ENCODE assay signal across 15 cellular contexts in genomic region chr10:110348351-110348750, GRCh38. TPM values are rescaled to one million over a fixed set of nuclear protein-coding genes. Genes with fewer than 3 reads are reported as not detected.
A peak's percentile ranks its signal among the peaks of the same experiment; 100 is the strongest.
DNase-seq lines count a peak whose midpoint lies in the region; ATAC-seq, FAIRE-seq and TF ChIP-seq lines count a peak whose summit lies in the region.
"Had no signal": no experiment of that assay in that cellular context is flagged by ENCODE, and none has a peak within 500 bp of the region (broad histone marks: within the 10 kb centered on the region; RNA-seq: fewer than 3 reads in every experiment).

No MANE protein-coding gene starts in this region.

- TF ChIP-seq RAD21 in GM12878 (IDR thresholded peaks at IDR 0.05; ENCODE audit: insufficient read depth, low read depth, low read length): no peak

- no peaks in the 10 kb centered on the region for H3K36me3 ChIP-seq in GM12878 (ENCODE audit: control insufficient read depth in 2 of 2, insufficient read depth in 2 of 2, low read length in 1 of 2)
- H3K36me3 ChIP-seq in upper lobe of right lung: no peaks in the 10 kb centered on the region
- no peaks in the 10 kb centered on the region for H3K36me3 ChIP-seq in brain microvascular endothelial cell (replicated peaks)
- H3K36me3 ChIP-seq: BE2C had no signal

- H4K20me1 ChIP-seq in GM12878 (ENCODE audit: control insufficient read depth, insufficient read depth): no peaks in the 10 kb centered on the region

- H3K27me3 ChIP-seq in GM12878 (replicated peaks in 1 of 2; ENCODE audit: control insufficient read depth in 2 of 2, insufficient read depth in 2 of 2, low read length in 1 of 2): no peaks in the 10 kb centered on the region
- H3K27me3 ChIP-seq in upper lobe of right lung: peaks cover 4% of the 10 kb centered on the region
- no peaks in the 10 kb centered on the region for H3K27me3 ChIP-seq in brain microvascular endothelial cell (replicated peaks)
- H3K27me3 ChIP-seq: BE2C had no signal

- POLR2A ChIA-PET in GM12878 (lab: Charles Lee): no interaction called here

- no peaks in the 10 kb centered on the region for H3K79me2 ChIP-seq in GM12878 (ENCODE audit: control insufficient read depth, insufficient read depth, low read length)

- FAIRE-seq in GM12891 (lab: Jason Lieb, UNC): no peak
- FAIRE-seq in GM12878 (lab: Jason Lieb, UNC): no peak
- FAIRE-seq: A549, GM18507 had no signal

- H3K4me2 ChIP-seq in GM12878 (ENCODE audit: control insufficient read depth, insufficient read depth): no peak overlapping the region
- H3K4me2 ChIP-seq: A549 had no signal

- H3K9me3 ChIP-seq in GM12878 (replicated peaks; ENCODE audit: control insufficient read depth, insufficient read depth, low read length): no peaks in the 10 kb centered on the region
- H3K9me3 ChIP-seq in upper lobe of right lung: no peaks in the 10 kb centered on the region
- H3K9me3 ChIP-seq: A549, BE2C had no signal

- ATAC-seq in GM12878: no peak; the same call in 2 of the 3 replicates
- peak; percentile 19 for ATAC-seq in upper lobe of right lung
- ATAC-seq in activated T-cell treated with anti-CD3 and anti-CD28 coated beads, Interleukin-2, amount 50 U/mL, for 72 hours (replicated peaks in 1 of 2): no peak
- ATAC-seq: A549 had no signal

- TF ChIP-seq POLR2A in GM12891 (IDR thresholded peaks at IDR 0.05; ENCODE audit: low read depth, low read length): no peak
- no peak for TF ChIP-seq POLR2A in GM12878 (IDR thresholded peaks at IDR 0.05; ENCODE audit: low read depth, low read length)

- in situ Hi-C loops in GM12878 (cut with MboI) (no loop called here), brain microvascular endothelial cell (cut with HindIII; ENCODE audit: low pct_ligation_motif_present, low sequenced_read_pairs) (loop anchor here (25.0 kb wide), 1 partner anchor 189 kb away; no protein-coding TSS in a partner anchor)

- H3K27ac ChIP-seq in GM12878 (ENCODE audit: control insufficient read depth, insufficient read depth) (no peak overlapping the region), upper lobe of right lung (no peak overlapping the region), brain microvascular endothelial cell (no peak overlapping the region)
- H3K27ac ChIP-seq: C4-2B had no signal

- no peak for DNase-seq in GM12891 (ENCODE audit: insufficient read length, low spot score)
- DNase-seq in MV-4-11 (lab: John Stamatoyannopoulos, UW): peak; percentile 12
- no peak for DNase-seq in GM12878 (ENCODE audit: low read depth, low spot score)
- DNase-seq in upper lobe of right lung: no peak
- no peak for DNase-seq in brain microvascular endothelial cell
- no peak for DNase-seq in activated T-cell treated with anti-CD3 and anti-CD28 coated beads, Interleukin-2, amount 50 U/mL, for 72 hours
- DNase-seq: BE2C; CD8-positive, alpha-beta memory T cell; DMS53; GF-D8; HCEC 1CT; HFFc6 had no signal

- no peak overlapping the region for H2AFZ ChIP-seq in GM12878 (ENCODE audit: control insufficient read depth, low read depth, low read length)

- H3K4me1 ChIP-seq in GM12878 (ENCODE audit: control insufficient read depth, insufficient read depth, low read length): no peaks in the 10 kb centered on the region; the same call in 1 of the 2 replicates
- H3K4me1 ChIP-seq in upper lobe of right lung: no peaks in the 10 kb centered on the region
- H3K4me1 ChIP-seq: BE2C had no signal

- no peak overlapping the region for H3K27ac Mint-ChIP-seq in activated T-cell treated with anti-CD3 and anti-CD28 coated beads, Interleukin-2, amount 50 U/mL, for 72 hours
- H3K27ac Mint-ChIP-seq: HFFc6 had no signal

- H3K9me3 Mint-ChIP-seq in activated T-cell treated with anti-CD3 and anti-CD28 coated beads, Interleukin-2, amount 50 U/mL, for 72 hours: no peaks in the 10 kb centered on the region
- H3K9me3 Mint-ChIP-seq: CD8-positive, alpha-beta memory T cell; HFFc6 had no signal

- peaks cover 19% of the 10 kb centered on the region for H3K27me3 Mint-ChIP-seq in activated T-cell treated with anti-CD3 and anti-CD28 coated beads, Interleukin-2, amount 50 U/mL, for 72 hours (ENCODE audit: low read depth)

- SMC1A ChIA-PET in GM12878 (lab: Charles Lee; ENCODE audit: uncharacterized antibody, unreplicated experiment): interaction anchor here (0.5 to 1.6 kb wide), 2 partner anchors 14 to 384 kb away, joined by 3 to 8 read pairs; no protein-coding TSS in a partner anchor

- no peak for TF ChIP-seq EP300 in GM12878 (IDR thresholded peaks at IDR 0.05; ENCODE audit: borderline replicate concordance in 1 of 2, control insufficient read depth in 1 of 2, low read depth in 2 of 2, low read length in 2 of 2)

- BruUV-seq in GM12878 (replicated peaks; lab: Mats Ljungman, UMichigan): no TSS peak

- H3K4me3 ChIP-seq in GM12878 (no peak overlapping the region), upper lobe of right lung (no peak overlapping the region), brain microvascular endothelial cell (ENCODE audit: low read depth, low read length) (no peak overlapping the region)
- H3K4me3 ChIP-seq: A549 had no signal

- TF ChIP-seq CTCF in GM12878 (IDR thresholded peaks at IDR 0.05 in 2 of 3, conservative IDR thresholded peaks at IDR 0.05 in 1 of 3; ENCODE audit: control insufficient read depth in 2 of 3, extremely low read depth in 1 of 3, insufficient read depth in 1 of 3, low read depth in 3 of 3, low read length in 3 of 3) (no peak), upper lobe of right lung (IDR thresholded peaks at IDR 0.05) (no peak), brain microvascular endothelial cell (IDR thresholded peaks at IDR 0.05; ENCODE audit: low read depth, low read length, missing control alignments) (no peak)

- RAD21 ChIA-PET in GM12878 (lab: Charles Lee; ENCODE audit: unreplicated experiment): no interaction called here

- no peak overlapping the region for H3K9ac ChIP-seq in GM12878 (ENCODE audit: control insufficient read depth, insufficient read depth, low read length)

- intact Hi-C loops in GM12878 (cut with micrococcal nuclease; ENCODE audit: unreplicated experiment): no loop called here
- intact Hi-C loops in upper lobe of right lung (cut with DNase I): no loop called here

- H3K36me3 Mint-ChIP-seq in activated T-cell treated with anti-CD3 and anti-CD28 coated beads, Interleukin-2, amount 50 U/mL, for 72 hours (ENCODE audit: insufficient read depth in 2 of 2): peaks cover 0 to 2% of the 10 kb centered on the region in 2 donors
- H3K36me3 Mint-ChIP-seq: CD8-positive, alpha-beta memory T cell had no signal

- CTCF ChIA-PET in GM12878 (lab: Yijun Ruan, JAX): no interaction called here

- H3K4me3 Mint-ChIP-seq in activated T-cell treated with anti-CD3 and anti-CD28 coated beads, Interleukin-2, amount 50 U/mL, for 72 hours: no peak overlapping the region
- H3K4me3 Mint-ChIP-seq: CD8-positive, alpha-beta memory T cell; HFFc6 had no signal

- H3K4me1 Mint-ChIP-seq in activated T-cell treated with anti-CD3 and anti-CD28 coated beads, Interleukin-2, amount 50 U/mL, for 72 hours (ENCODE audit: low read depth): peaks cover 30% of the 10 kb centered on the region

TF ChIP-seq in GM12891, 5 proteins besides CTCF, POLR2A, EP300 and RAD21:
- no peak for TF ChIP-seq TAF1 (IDR thresholded peaks at IDR 0.05; ENCODE audit: low read depth, low read length)
- no peak for TF ChIP-seq POU2F2 (IDR thresholded peaks at IDR 0.05; ENCODE audit: low read depth, low read length)
- peak; percentile 59; the same call in 1 of the 2 replicates for TF ChIP-seq SPI1 (IDR thresholded peaks at IDR 0.05; ENCODE audit: low read depth, low read length)
- no peak for TF ChIP-seq PAX5 (IDR thresholded peaks at IDR 0.05; ENCODE audit: insufficient read depth, low read length, severe bottlenecking)
- TF ChIP-seq POLR2AphosphoS5 (IDR thresholded peaks at IDR 0.05; ENCODE audit: low read depth, low read length): no peak

TF ChIP-seq in GM12878, 131 proteins besides CTCF, POLR2A, EP300 and RAD21:
- no peak for TF ChIP-seq ZNF622 (IDR thresholded peaks at IDR 0.05)
- peak; percentile 58 for TF ChIP-seq SPI1 (IDR thresholded peaks at IDR 0.05; ENCODE audit: borderline replicate concordance, insufficient read depth, low read depth, low read length)
TF ChIP-seq in GM12878: peak in this region for 1.

RNA-seq across cellular contexts. Expression of gene SMNDC1, which starts 43.6 kb away (rescaled TPM):
- polyA plus RNA-seq in GM12891 (2012; ENCODE audit: low read depth, missing spikeins): 22.3 TPM
- total RNA-seq in GM12878 (2013; cell fraction: nucleolus; rRNA removed): 36.2 and 40.2 TPM in 2 replicates
- 4.6 and 7.8 TPM in 2 replicates for total RNA-seq in GM12878 (2014; rRNA removed)
- total RNA-seq in GM12878 (2014; rRNA removed; fragmentation: Illumina TruSeq; extraction: Trizol): 11.0 and 12.3 TPM in 2 replicates
- total RNA-seq in GM12878 (2021): 32.8 and 37.2 TPM in 2 replicates
- polyA plus RNA-seq in GM12878 (2011; ENCODE audit: low read depth): 7.3 TPM
- 17.1 and 25.3 TPM in 2 replicates for polyA plus RNA-seq in GM12878 (2011; rRNA removed)
- polyA plus RNA-seq in GM12878 (2011; cell fraction: cytosol; rRNA removed): 6.1 and 6.5 TPM in 2 replicates
- 10.0 and 12.6 TPM in 2 replicates for polyA plus RNA-seq in GM12878 (2011; cell fraction: nucleus; rRNA removed)
- polyA plus RNA-seq in GM12878 (2012): 14.0 and 21.2 TPM in 2 replicates
- 35.3 and 44.0 TPM in 2 replicates for polyA plus RNA-seq in GM12878 (2014; fragmentation: Illumina TruSeq; extraction: Trizol)
- polyA plus RNA-seq in GM12878 (2014; fragmentation: Nextera tagmentation; extraction: Ambion mirVana): 10 to 100 TPM; 10.1 to 12.9 TPM
- 12.5 and 19.1 TPM in 2 replicates for polyA plus RNA-seq in GM12878 (2014; rRNA removed)
- polyA plus RNA-seq in GM12878 (2016; fragmentation: Nextera tagmentation; extraction: Ambion mirVana): 10 to 100 TPM; 22.7 to 26.5 TPM
- polyA minus RNA-seq in GM12878 (2011; rRNA and poly(A)+ RNA removed): 4.6 and 9.4 TPM in 2 replicates
- polyA minus RNA-seq in GM12878 (2011; cell fraction: cytosol; rRNA and poly(A)+ RNA removed): 4.4 and 8.5 TPM in 2 replicates
- polyA minus RNA-seq in GM12878 (2011; cell fraction: nucleus; rRNA and poly(A)+ RNA removed): 11.8 and 21.9 TPM in 2 replicates
- total RNA-seq in upper lobe of right lung: 35.8 TPM
- total RNA-seq in activated T-cell treated with anti-CD3 and anti-CD28 coated beads, Interleukin-2, amount 50 U/mL, for 72 hours: 10 to 100 TPM; 49.2 to 54.6 TPM
